Comparison of ENCODE assay signal across 23 cellular contexts in genomic region chr16:23524001-23524400, GRCh38.
"Had no signal": no experiment of that assay in that cellular context is flagged by ENCODE, and none has a peak within 500 bp of the region (broad histone marks: within the 10 kb centered on the region; RNA-seq: fewer than 3 reads in every experiment).

No MANE protein-coding gene starts in this region.

- H3K9me3 Mint-ChIP-seq: activated CD4-positive, alpha-beta T cell treated with anti-CD3 and anti-CD28 coated beads, Interleukin-2, amount 10 ng/mL, durations not matched to agents 7 days and 5 days; natural killer cell treated with Interleukin-12 subunit alpha and Interleukin-12 subunit beta and Interleukin-15 and Interleukin-18, amount 100 ng/mL, for 72 hours; stimulated activated naive CD8-positive, alpha-beta T cell treated with anti-CD3 and anti-CD28 coated beads, Interleukin-15, Interleukin-2, amounts not matched to agents 100 ng/mL and 50 ng/mL, for 24 hours; T-cell had no signal

- H3K9me3 ChIP-seq: ascending aorta, gastroesophageal sphincter, mucosa of descending colon, suprapubic skin, vagina had no signal

- H3K4me3 Mint-ChIP-seq: activated CD4-positive, alpha-beta T cell treated with anti-CD3 and anti-CD28 coated beads, Interleukin-2, amount 10 ng/mL, durations not matched to agents 7 days and 5 days; activated CD8-positive, alpha-beta T cell treated with anti-CD3 and anti-CD28 coated beads, Interleukin-2, amount 10 ng/mL, durations not matched to agents 7 days and 5 days; natural killer cell treated with Interleukin-12 subunit alpha and Interleukin-12 subunit beta and Interleukin-15 and Interleukin-18, amount 100 ng/mL, for 72 hours; stimulated activated naive CD8-positive, alpha-beta T cell treated with anti-CD3 and anti-CD28 coated beads, Interleukin-15, Interleukin-2, amounts not matched to agents 100 ng/mL and 50 ng/mL, for 24 hours; T-cell had no signal

- H3K27me3 Mint-ChIP-seq: activated CD4-positive, alpha-beta T cell treated with anti-CD3 and anti-CD28 coated beads, Interleukin-2, amount 10 ng/mL, durations not matched to agents 7 days and 5 days; natural killer cell treated with Interleukin-12 subunit alpha and Interleukin-12 subunit beta and Interleukin-15 and Interleukin-18, amount 100 ng/mL, for 72 hours; stimulated activated naive CD8-positive, alpha-beta T cell treated with anti-CD3 and anti-CD28 coated beads, Interleukin-15, Interleukin-2, amounts not matched to agents 100 ng/mL and 50 ng/mL, for 24 hours; T-cell had no signal

- ATAC-seq: activated CD4-positive, CD25-positive, alpha-beta regulatory T cell treated with anti-CD3 and anti-CD28 coated beads, Interleukin-2, amount 50 U/mL, for 24 hours; activated CD8-positive, alpha-beta T cell treated with anti-CD3 and anti-CD28 coated beads, Interleukin-2, amount 10 ng/mL, durations not matched to agents 7 days and 5 days; esophagus mucosa; gastroesophageal sphincter; natural killer cell treated with Interleukin-12 subunit alpha and Interleukin-12 subunit beta and Interleukin-15 and Interleukin-18, amount 100 ng/mL, for 72 hours; T-cell had no signal

- DNase-seq: activated CD4-positive, alpha-beta T cell treated with anti-CD3 and anti-CD28 coated beads, Interleukin-2, amount 10 ng/mL, durations not matched to agents 7 days and 5 days; activated CD8-positive, alpha-beta memory T cell treated with anti-CD3 and anti-CD28 coated beads, Interleukin-2, amount 50 U/mL, for 4 hours; activated CD8-positive, alpha-beta T cell treated with anti-CD3 and anti-CD28 coated beads, Interleukin-2, amount 10 ng/mL, durations not matched to agents 7 days and 5 days; activated effector memory CD4-positive, alpha-beta T cell treated with Interleukin-2 at 50 U/mL for 16 hours; activated naive CD4-positive, alpha-beta T cell treated with anti-CD3 and anti-CD28 coated beads, Interleukin-2, amount 50 U/mL, for 16 hours; activated T-cell treated with anti-CD3 and anti-CD28 coated beads, Interleukin-2, amount 50 U/mL, for 48 hours; mesenchymal stem cell; mucosa of descending colon; retina; stimulated activated CD4-positive, alpha-beta T cell treated with anti-CD3 and anti-CD28 coated beads, Interleukin-12 subunit alpha, Interleukin-12 subunit beta, amount 100 ng/mL, for 4 hours; stimulated activated CD4-positive, alpha-beta T cell treated with anti-CD3 and anti-CD28 coated beads, Interleukin-1b, Interleukin-23, amount 100 ng/mL, for 48 hours; stimulated activated CD8-positive, alpha-beta memory T cell treated with anti-CD3 and anti-CD28 coated beads, Interleukin-4, amount 100 ng/mL, for 48 hours; T-cell; trophoblast cell had no signal

- H3K27me3 ChIP-seq: ascending aorta, gastroesophageal sphincter, suprapubic skin, vagina had no signal

- H3K4me3 ChIP-seq: ascending aorta, coronary artery, gastroesophageal sphincter, mucosa of descending colon, suprapubic skin, vagina had no signal

- H3K27ac ChIP-seq: ascending aorta, coronary artery, gastroesophageal sphincter, suprapubic skin, vagina had no signal

- H3K27ac Mint-ChIP-seq: activated CD4-positive, alpha-beta T cell treated with anti-CD3 and anti-CD28 coated beads, Interleukin-2, amount 10 ng/mL, durations not matched to agents 7 days and 5 days; activated CD8-positive, alpha-beta T cell treated with anti-CD3 and anti-CD28 coated beads, Interleukin-2, amount 10 ng/mL, durations not matched to agents 7 days and 5 days; stimulated activated naive CD8-positive, alpha-beta T cell treated with anti-CD3 and anti-CD28 coated beads, Interleukin-15, Interleukin-2, amounts not matched to agents 100 ng/mL and 50 ng/mL, for 24 hours; T-cell had no signal

- H3K4me1 ChIP-seq: ascending aorta, gastroesophageal sphincter, suprapubic skin, vagina had no signal
